1 cellular context compared by ENCODE assay signal in genomic region chr1:154320882-154321608, GRCh38.
TF ChIP-seq lines count a peak whose summit lies in the region.

AQP10 (plus strand) TSS chr1:154321093; CDS start chr1:154321156, 63 bp downstream.

TF ChIP-seq in K562, 482 proteins besides CTCF, POLR2A, EP300 and RAD21 (continued from another document and continues in another):
- peak in 1 of 2 experiments; percentile 73; a peak in 2 of 4 replicates for TF ChIP-seq ZNF318 (IDR thresholded peaks at IDR 0.05; ENCODE audit: borderline replicate concordance in 1 of 2, low read depth in 1 of 2)
- TF ChIP-seq HBP1 (CRISPR knock-in tag; IDR thresholded peaks at IDR 0.05) = 0 out of 2 replicates have a peak, but pooled peaks have one; percentile 20
- no peak for TF ChIP-seq ZNF830 (CRISPR knock-in tag; IDR thresholded peaks at IDR 0.05)
- TF ChIP-seq ZBTB2 (IDR thresholded peaks at IDR 0.05) = peak; percentile 49; the same call in 1 of the 2 replicates
- peak; percentile 69; the same call in 1 of the 2 replicates for TF ChIP-seq ZKSCAN1 (IDR thresholded peaks at IDR 0.05; ENCODE audit: low read depth, low read length)
- 0 out of 2 replicates have a peak, but pooled peaks have one; percentile 33 for TF ChIP-seq HMGXB4 (CRISPR knock-in tag; IDR thresholded peaks at IDR 0.05)
- TF ChIP-seq AFF1 (IDR thresholded peaks at IDR 0.05; ENCODE audit: low read depth in 1 of 2, partially characterized antibody in 2 of 2) = peak in 1 of 2 experiments; percentile 70
- peak; percentile 87 for TF ChIP-seq MAX (CRISPR knock-in tag; IDR thresholded peaks at IDR 0.05)
- peak; percentile 66; the same call in 1 of the 2 replicates for TF ChIP-seq STAT5A (IDR thresholded peaks at IDR 0.05; ENCODE audit: borderline replicate concordance, low read length)
- peak in 1 of 2 experiments; percentile 63; a peak in 1 of 4 replicates for TF ChIP-seq ARNT (IDR thresholded peaks at IDR 0.05)
- peak; percentile 91 for TF ChIP-seq GATAD2A (IDR thresholded peaks at IDR 0.05)
- peak; percentile 88 for TF ChIP-seq CTBP1 (IDR thresholded peaks at IDR 0.05; ENCODE audit: borderline replicate concordance)
- peak; percentile 89 for TF ChIP-seq FOXJ2 (tag; IDR thresholded peaks at IDR 0.05)
- TF ChIP-seq THRAP3 (IDR thresholded peaks at IDR 0.05; ENCODE audit: borderline replicate concordance) = peak; percentile 78; the same call in 1 of the 2 replicates
- TF ChIP-seq HMGN3 (IDR thresholded peaks at IDR 0.05; ENCODE audit: borderline replicate concordance, extremely low read depth, insufficient read length, low read depth, low read length) = no peak
- TF ChIP-seq DMBX1 (CRISPR knock-in tag; IDR thresholded peaks at IDR 0.05; ENCODE audit: borderline replicate concordance) = peak; percentile 79
- peak; percentile 36; the same call in 1 of the 2 replicates for TF ChIP-seq NCOA1 (IDR thresholded peaks at IDR 0.05; ENCODE audit: low read depth)
- TF ChIP-seq SUPT5H (IDR thresholded peaks at IDR 0.05) = 0 out of 2 replicates have a peak, but pooled peaks have one; percentile 41
- no peak for TF ChIP-seq HES1 (IDR thresholded peaks at IDR 0.05; ENCODE audit: low read depth)
- peak; percentile 77 for TF ChIP-seq SP1 (CRISPR knock-in tag; IDR thresholded peaks at IDR 0.05)
- peak; percentile 88 for TF ChIP-seq SMARCA4 (IDR thresholded peaks at IDR 0.05)
- 0 out of 2 replicates have a peak, but pooled peaks have one; percentile 57 for TF ChIP-seq ZFP91 (CRISPR knock-in tag; IDR thresholded peaks at IDR 0.05)
- TF ChIP-seq SAFB (IDR thresholded peaks at IDR 0.05; ENCODE audit: borderline replicate concordance, low read depth, low read length) = no peak
- TF ChIP-seq SOX6 (IDR thresholded peaks at IDR 0.05) = peak; percentile 95
- TF ChIP-seq RNF2 (IDR thresholded peaks at IDR 0.05) = peak; percentile 77
- TF ChIP-seq LEF1 (IDR thresholded peaks at IDR 0.05) = peak; percentile 89
- TF ChIP-seq ZBTB12 (CRISPR knock-in tag; IDR thresholded peaks at IDR 0.05) = peak; percentile 44; the same call in 1 of the 2 replicates
- TF ChIP-seq MAFK (IDR thresholded peaks at IDR 0.05; ENCODE audit: low read length) = 0 out of 2 replicates have a peak, but pooled peaks have one; percentile 12
- peak; percentile 72 for TF ChIP-seq KDM5B (IDR thresholded peaks at IDR 0.05; ENCODE audit: insufficient replicate concordance, low read depth, low read length)
- 0 out of 4 replicates have a peak, but pooled peaks of 1 of the 2 experiments have one; percentile 9 for TF ChIP-seq SRF (CRISPR knock-in tag; IDR thresholded peaks at IDR 0.05)
- TF ChIP-seq NBN (IDR thresholded peaks at IDR 0.05; ENCODE audit: low read depth) = peak; percentile 83; the same call in 1 of the 2 replicates
- TF ChIP-seq TOE1 (IDR thresholded peaks at IDR 0.05; ENCODE audit: borderline replicate concordance) = no peak; the same call in 1 of the 2 replicates
- 0 out of 2 replicates have a peak, but pooled peaks have one; percentile 58 for TF ChIP-seq TOE1 (CRISPR knock-in tag; IDR thresholded peaks at IDR 0.05; ENCODE audit: borderline replicate concordance, low read depth)
- no peak for TF ChIP-seq C11orf30 (IDR thresholded peaks at IDR 0.05; ENCODE audit: low read depth)
- peak; percentile 92 for TF ChIP-seq ATF7 (IDR thresholded peaks at IDR 0.05)
- TF ChIP-seq SIN3A (IDR thresholded peaks at IDR 0.05; ENCODE audit: borderline replicate concordance in 2 of 2, control insufficient read depth in 1 of 2, low read depth in 2 of 2, low read length in 2 of 2) = peak; percentile 55 to 79; a peak in 1 of 4 replicates
- 0 out of 2 replicates have a peak, but pooled peaks have one; percentile 58 for TF ChIP-seq CBX5 (IDR thresholded peaks at IDR 0.05; ENCODE audit: borderline replicate concordance, low read depth)
- TF ChIP-seq NFIC (IDR thresholded peaks at IDR 0.05) = peak; percentile 47; the same call in 1 of the 2 replicates
